Comparison of ENCODE assay signal across 16 cellular contexts in the genomic region with DNA sequence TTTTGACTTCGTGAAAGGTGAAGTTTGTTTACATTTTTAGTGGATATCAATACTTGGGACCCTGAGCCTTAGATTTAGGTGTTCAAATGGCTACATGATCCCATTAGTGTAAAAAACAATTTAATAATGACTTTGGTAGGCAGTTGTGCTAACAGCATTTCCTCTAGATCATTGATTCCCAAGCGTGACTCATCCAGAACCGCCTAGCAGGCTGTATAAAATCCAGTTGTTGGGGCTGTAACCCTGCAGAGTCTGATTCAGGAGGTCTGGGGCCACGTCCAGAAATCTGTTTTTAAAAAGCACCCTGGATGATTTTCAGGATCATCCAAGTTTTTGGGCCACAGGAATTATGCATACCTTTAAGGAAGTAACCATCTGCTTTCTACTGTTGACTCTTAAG.
DNase-seq lines count a peak whose midpoint lies in the region; ATAC-seq and TF ChIP-seq lines count a peak whose summit lies in the region.
"Had no signal": no experiment of that assay in that cellular context is flagged by ENCODE, and none has a peak within 500 bp of the region (broad histone marks: within the 10 kb centered on the region; RNA-seq: fewer than 3 reads in every experiment).

No MANE protein-coding gene starts in this region.

- H3K27ac ChIP-seq in brain microvascular endothelial cell: no peak overlapping the region
- H3K27ac ChIP-seq: heart left ventricle had no signal

- TF ChIP-seq CTCF in brain microvascular endothelial cell (IDR thresholded peaks at IDR 0.05; ENCODE audit: low read depth, low read length, missing control alignments) (no peak), fibroblast of the aortic adventitia (IDR thresholded peaks at IDR 0.05; ENCODE audit: insufficient read depth, low read length) (no peak)

- no peaks in the 10 kb centered on the region for H3K27me3 ChIP-seq in brain microvascular endothelial cell (replicated peaks)
- H3K27me3 ChIP-seq: heart left ventricle had no signal

- DNase-seq in AG08395 (ENCODE audit: low spot score) (peak; percentile 27), HT1080 (ENCODE audit: low read depth) (peak; percentile 39), brain microvascular endothelial cell (peak; percentile 8), fibroblast of the aortic adventitia (ENCODE audit: low read depth) (peak; percentile 58), Kasumi-1 (lab: John Stamatoyannopoulos, UW) (no peak), Right ventricle myocardium superior (no peak)
- DNase-seq: activated gamma-delta T cell, heart left ventricle, immature natural killer cell, NCI-H187 treated with DMSO at 0.1 percent for 48 hours, NCI-H446, T-cell had no signal

- in situ Hi-C loops in brain microvascular endothelial cell (cut with HindIII; ENCODE audit: low pct_ligation_motif_present, low sequenced_read_pairs): no loop called here

- no peaks in the 10 kb centered on the region for H3K36me3 ChIP-seq in brain microvascular endothelial cell (replicated peaks)
- H3K36me3 ChIP-seq: heart left ventricle had no signal

- ATAC-seq in GM19467 (IDR thresholded peaks at IDR 0.05; ENCODE audit: unreplicated experiment) (no peak), HG03571 (IDR thresholded peaks at IDR 0.05; ENCODE audit: unreplicated experiment) (no peak), Right ventricle myocardium superior (ENCODE audit: poor library complexity) (no peak)
- ATAC-seq: heart left ventricle, Right ventricle myocardium inferior, T-cell had no signal

- intact Hi-C loops in Right ventricle myocardium superior (cut with DNase I): no loop called here

- H3K4me3 ChIP-seq in brain microvascular endothelial cell (ENCODE audit: low read depth, low read length) (no peak overlapping the region), fibroblast of the aortic adventitia (ENCODE audit: low read depth, low read length) (no peak overlapping the region)
- H3K4me3 ChIP-seq: heart left ventricle, lung had no signal

Comparison
In these comparisons a context has a peak if more than half of its experiments do, and no peak if none do; other contexts are left out.
1. DNase-seq: peak in AG08395 (single experiment), HT1080 (single experiment), brain microvascular endothelial cell (single experiment) and fibroblast of the aortic adventitia (single experiment); none in Kasumi-1 (0 of 2) and Right ventricle myocardium superior (single experiment).